Comparison of ENCODE assay signal across 17 cellular contexts in the genomic region with DNA sequence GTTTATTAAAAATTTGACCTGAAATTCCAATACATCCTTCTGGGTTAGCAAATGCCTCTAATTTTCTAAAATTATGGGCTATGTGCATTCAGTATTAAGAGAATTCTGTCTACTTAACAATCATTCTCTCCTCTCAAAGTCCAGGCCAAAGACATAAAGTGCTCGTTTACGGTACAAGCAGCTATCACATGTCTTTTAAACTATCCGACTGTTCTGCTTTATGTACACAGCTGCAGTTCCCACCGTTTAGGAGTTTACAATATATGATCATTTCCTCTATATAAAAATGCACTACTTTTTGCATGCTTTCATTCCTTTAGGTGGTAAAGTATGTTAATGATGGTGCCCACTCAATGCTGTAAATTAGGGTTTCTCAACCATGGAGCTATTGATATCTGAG. TPM values are rescaled to one million over a fixed set of nuclear protein-coding genes. Genes with fewer than 3 reads are reported as not detected.
DNase-seq lines count a peak whose midpoint lies in the region; ATAC-seq, FAIRE-seq and TF ChIP-seq lines count a peak whose summit lies in the region.
"Had no signal": no experiment of that assay in that cellular context is flagged by ENCODE, and none has a peak within 500 bp of the region (broad histone marks: within the 10 kb centered on the region; RNA-seq: fewer than 3 reads in every experiment).

No MANE protein-coding gene starts in this region.

- H3K9me3 ChIP-seq in ascending aorta = no peaks in the 10 kb centered on the region

- ATAC-seq in left colon = peak; percentile 92
- ATAC-seq in HG02798 (IDR thresholded peaks at IDR 0.05; ENCODE audit: poor library complexity, unreplicated experiment) = no peak
- ATAC-seq: CD8-positive, alpha-beta T cell; HCT116 had no signal

- H3K4me1 ChIP-seq in ascending aorta = peaks cover 0 to 7% of the 10 kb centered on the region in 2 donors

- no peak for TF ChIP-seq CTCF in ascending aorta (IDR thresholded peaks at IDR 0.05)

- no peak overlapping the region for H3K27ac ChIP-seq in ascending aorta
- H3K27ac ChIP-seq: 22Rv1, GM23248 had no signal

- intact Hi-C loops in left colon (cut with DNase I, micrococcal nuclease) = no loop called here
- intact Hi-C loops in ascending aorta (cut with DNase I) = no loop called here

- DNase-seq in NCI-H146 (lab: John Stamatoyannopoulos, UW) (peak; percentile 7), NCI-H146 treated with DMSO at 0.1 percent for 48 hours (lab: John Stamatoyannopoulos, UW; ENCODE audit: unreplicated experiment) (no peak), SHP77 treated with DMSO at 0.1 percent for 48 hours (lab: John Stamatoyannopoulos, UW) (peak; percentile 26), SHP77 (lab: John Stamatoyannopoulos, UW) (no peak), left colon (no peak), GM19239 (ENCODE audit: insufficient read length, low spot score) (no peak), ascending aorta (ENCODE audit: low spot score in 2 of 2) (no peak)
- DNase-seq: CD8-positive, alpha-beta T cell; COR-L47; DMS153; GF-D8; GM23248 had no signal

- H3K27me3 ChIP-seq in ascending aorta = no peaks in the 10 kb centered on the region

- H3K4me3 ChIP-seq in ascending aorta = no peak overlapping the region
- H3K4me3 ChIP-seq: GM23248 had no signal

- no peak for FAIRE-seq in GM19239 (lab: Jason Lieb, UNC)
- FAIRE-seq: D721Med, H54 had no signal

- no peaks in the 10 kb centered on the region for H3K36me3 ChIP-seq in ascending aorta

RNA-seq across cellular contexts. Expression of a gene that starts 34.0 kb away (rescaled TPM):
- total RNA-seq in left colon (10 to 100 TPM; 27.2 to 35.5 TPM), ascending aorta (7.3 TPM)

Comparison
In these comparisons a context has a peak if more than half of its experiments do, and no peak if none do; other contexts are left out.
1. DNase-seq: peak in NCI-H146 (single experiment) and SHP77 treated with DMSO at 0.1 percent for 48 hours (single experiment); none in NCI-H146 treated with DMSO at 0.1 percent for 48 hours (single experiment), SHP77 (0 of 2), left colon (0 of 2), GM19239 (single experiment) and ascending aorta (0 of 2).